Comparison of ENCODE assay signal across 1 cellular context in genomic region chr18:59516356-59517155, GRCh38.
TF ChIP-seq lines count a peak whose summit lies in the region.

No MANE protein-coding gene starts in this region.

TF ChIP-seq in K562, 482 proteins besides CTCF, POLR2A, EP300 and RAD21 (continued from another document and continues in another):
- TF ChIP-seq ZNF518B (CRISPR knock-in tag; IDR thresholded peaks at IDR 0.05) (no peak), NUFIP1 (IDR thresholded peaks at IDR 0.05; ENCODE audit: partially characterized antibody) (no peak), PHF8 (IDR thresholded peaks at IDR 0.05; ENCODE audit: borderline replicate concordance, low read length) (no peak), ZNF274 (IDR thresholded peaks at IDR 0.05; ENCODE audit: borderline replicate concordance, low read depth, low read length) (no peak), TRIM25 (IDR thresholded peaks at IDR 0.05; ENCODE audit: borderline replicate concordance) (no peak), FOXP4 (CRISPR knock-in tag; IDR thresholded peaks at IDR 0.05; ENCODE audit: borderline replicate concordance) (no peak), SRSF9 (IDR thresholded peaks at IDR 0.05; ENCODE audit: borderline replicate concordance, low read depth, low read length) (no peak), ZNF324 (CRISPR knock-in tag; IDR thresholded peaks at IDR 0.05) (no peak), EHMT2 (IDR thresholded peaks at IDR 0.05) (no peak), TAL1 (IDR thresholded peaks at IDR 0.05) (peak; percentile 58), ETV1 (tag; conservative IDR thresholded peaks at IDR 0.05; ENCODE audit: low read depth) (no peak), ZNF354B (CRISPR knock-in tag; IDR thresholded peaks at IDR 0.05) (no peak), CBFA2T3 (IDR thresholded peaks at IDR 0.05) (peak; percentile 87), ZBTB17 (CRISPR knock-in tag; IDR thresholded peaks at IDR 0.05) (no peak), ZEB2 (IDR thresholded peaks at IDR 0.05) (0 out of 2 replicates have a peak, but pooled peaks have one; percentile 14), ZNF668 (CRISPR knock-in tag; IDR thresholded peaks at IDR 0.05) (no peak), POLR2AphosphoS2 (IDR thresholded peaks at IDR 0.05; ENCODE audit: low read length) (no peak), ILF3 (IDR thresholded peaks at IDR 0.05; ENCODE audit: borderline replicate concordance) (no peak), CHCHD3 (CRISPR knock-in tag; IDR thresholded peaks at IDR 0.05) (no peak), ARID3B (CRISPR knock-in tag; IDR thresholded peaks at IDR 0.05; ENCODE audit: borderline replicate concordance) (no peak), BHLHE40 (IDR thresholded peaks at IDR 0.05; ENCODE audit: low read length) (peak; percentile 36; the same call in 1 of the 2 replicates), CBX5 (IDR thresholded peaks at IDR 0.05; ENCODE audit: borderline replicate concordance, low read depth) (no peak), HBP1 (CRISPR knock-in tag; IDR thresholded peaks at IDR 0.05) (no peak), PTBP1 (IDR thresholded peaks at IDR 0.05; ENCODE audit: low read depth, low read length) (no peak), TEAD4 (IDR thresholded peaks at IDR 0.05; ENCODE audit: low read length) (peak; percentile 87), TEAD4 (CRISPR knock-in tag; IDR thresholded peaks at IDR 0.05; ENCODE audit: borderline replicate concordance) (no peak), SNAPC5 (CRISPR knock-in tag; IDR thresholded peaks at IDR 0.05) (no peak), THRA (IDR thresholded peaks at IDR 0.05) (no peak), MITF (IDR thresholded peaks at IDR 0.05) (0 out of 2 replicates have a peak, but pooled peaks have one; percentile 23), HDGF (IDR thresholded peaks at IDR 0.05) (no peak), HOXB6 (CRISPR knock-in tag; IDR thresholded peaks at IDR 0.05; ENCODE audit: borderline replicate concordance) (no peak), JUNB (CRISPR knock-in tag; conservative IDR thresholded peaks at IDR 0.05) (0 out of 2 replicates have a peak, but pooled peaks have one; percentile 26), GABPB1 (CRISPR knock-in tag; IDR thresholded peaks at IDR 0.05) (no peak), CC2D1A (IDR thresholded peaks at IDR 0.05) (no peak), KDM1A (IDR thresholded peaks at IDR 0.05) (peak; percentile 96 to 97), STAT5A (IDR thresholded peaks at IDR 0.05; ENCODE audit: borderline replicate concordance, low read length) (peak; percentile 24; the same call in 1 of the 2 replicates), MECOM (CRISPR knock-in tag; IDR thresholded peaks at IDR 0.05) (no peak), MTA3 (IDR thresholded peaks at IDR 0.05; ENCODE audit: borderline replicate concordance) (no peak), CEBPG (CRISPR knock-in tag; IDR thresholded peaks at IDR 0.05) (no peak), CEBPG (tag; conservative IDR thresholded peaks at IDR 0.05 in 1 of 2, IDR thresholded peaks at IDR 0.05 in 1 of 2) (no peak), MAFF (IDR thresholded peaks at IDR 0.05; ENCODE audit: low read length) (no peak), CCAR2 (IDR thresholded peaks at IDR 0.05; ENCODE audit: low read depth, low read length) (no peak), SNRNP70 (optimal IDR thresholded peaks at IDR 0.05; ENCODE audit: low read depth, low read length) (no peak), EZH2 (IDR thresholded peaks at IDR 0.05; ENCODE audit: borderline replicate concordance, low read depth, low read length) (no peak), IRF9 (tag; IDR thresholded peaks at IDR 0.05) (no peak), ILK (tag; IDR thresholded peaks at IDR 0.05; ENCODE audit: borderline replicate concordance, low read depth) (no peak)
- TF ChIP-seq, protein P1, sequence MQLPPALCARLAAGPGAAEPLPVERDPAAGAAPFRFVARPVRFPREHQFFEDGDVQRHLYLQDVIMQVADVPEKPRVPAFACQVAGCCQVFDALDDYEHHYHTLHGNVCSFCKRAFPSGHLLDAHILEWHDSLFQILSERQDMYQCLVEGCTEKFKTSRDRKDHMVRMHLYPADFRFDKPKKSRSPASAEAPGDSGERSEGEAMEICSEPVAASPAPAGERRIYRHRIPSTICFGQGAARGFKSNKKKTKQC (CRISPR knock-in tag; IDR thresholded peaks at IDR 0.05) = no peak
- TF ChIP-seq, protein P2, sequence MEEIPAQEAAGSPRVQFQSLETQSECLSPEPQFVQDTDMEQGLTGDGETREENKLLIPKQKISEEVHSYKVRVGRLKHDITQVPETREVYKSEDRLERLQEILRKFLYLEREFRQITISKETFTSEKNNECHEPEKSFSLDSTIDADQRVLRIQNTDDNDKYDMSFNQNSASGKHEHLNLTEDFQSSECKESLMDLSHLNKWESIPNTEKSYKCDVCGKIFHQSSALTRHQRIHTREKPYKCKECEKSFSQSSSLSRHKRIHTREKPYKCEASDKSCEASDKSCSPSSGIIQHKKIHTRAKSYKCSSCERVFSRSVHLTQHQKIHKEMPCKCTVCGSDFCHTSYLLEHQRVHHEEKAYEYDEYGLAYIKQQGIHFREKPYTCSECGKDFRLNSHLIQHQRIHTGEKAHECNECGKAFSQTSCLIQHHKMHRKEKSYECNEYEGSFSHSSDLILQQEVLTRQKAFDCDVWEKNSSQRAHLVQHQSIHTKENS (CRISPR knock-in tag; IDR thresholded peaks at IDR 0.05) = no peak
- TF ChIP-seq, protein P3, sequence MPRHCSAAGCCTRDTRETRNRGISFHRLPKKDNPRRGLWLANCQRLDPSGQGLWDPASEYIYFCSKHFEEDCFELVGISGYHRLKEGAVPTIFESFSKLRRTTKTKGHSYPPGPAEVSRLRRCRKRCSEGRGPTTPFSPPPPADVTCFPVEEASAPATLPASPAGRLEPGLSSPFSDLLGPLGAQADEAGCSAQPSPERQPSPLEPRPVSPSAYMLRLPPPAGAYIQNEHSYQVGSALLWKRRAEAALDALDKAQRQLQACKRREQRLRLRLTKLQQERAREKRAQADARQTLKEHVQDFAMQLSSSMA (CRISPR knock-in tag; IDR thresholded peaks at IDR 0.05) = no peak
